ENCODE assay signal across 10 cellular contexts in the genomic region with DNA sequence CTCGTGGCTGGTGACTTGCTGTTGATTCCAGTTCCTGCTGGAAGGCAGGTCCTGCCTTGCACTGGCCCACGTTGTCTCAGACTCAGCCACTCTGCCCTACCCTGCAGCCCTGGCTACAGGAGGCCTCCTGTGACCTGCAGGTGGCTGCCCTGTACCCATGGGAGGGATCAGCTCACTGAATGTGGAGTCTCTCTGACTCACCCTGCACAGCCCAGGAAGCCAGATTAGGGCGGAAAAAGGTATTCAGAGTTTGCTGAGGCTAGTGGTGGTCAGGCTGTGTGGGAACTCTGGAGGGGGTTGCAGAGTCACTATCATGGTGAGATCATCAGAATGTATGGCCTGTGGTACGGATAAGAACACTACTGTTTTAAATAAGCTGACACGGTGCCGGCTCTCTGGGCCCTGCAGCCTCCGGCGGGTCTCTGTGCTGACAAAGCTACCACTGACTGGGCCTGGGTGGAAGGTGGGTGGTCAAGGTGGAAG. TPM values are rescaled to one million over a fixed set of nuclear protein-coding genes. Genes with fewer than 3 reads are reported as not detected.
DNase-seq lines count a peak whose midpoint lies in the region; ATAC-seq and TF ChIP-seq lines count a peak whose summit lies in the region.
"Had no signal": no experiment of that assay in that cellular context is flagged by ENCODE, and none has a peak within 500 bp of the region (broad histone marks: within the 10 kb centered on the region; RNA-seq: fewer than 3 reads in every experiment).

No MANE protein-coding gene starts in this region.

- in situ Hi-C loops in GM13976 (cut with MboI; ENCODE audit: low sequenced_read_pairs, unreplicated experiment) = no loop called here

- no peaks in the 10 kb centered on the region for H3K27me3 Mint-ChIP-seq in Caco-2 (ENCODE audit: insufficient read depth, unreplicated experiment)

- peaks cover 7% of the 10 kb centered on the region for H3K36me3 ChIP-seq in Caco-2 (ENCODE audit: control insufficient read depth, insufficient read depth, low read length)
- no peaks in the 10 kb centered on the region for H3K36me3 ChIP-seq in kidney epithelial cell (ENCODE audit: control insufficient read depth, insufficient read depth, low read length)

- ATAC-seq in HG02571 (IDR thresholded peaks at IDR 0.05; ENCODE audit: unreplicated experiment) (no peak), GM21526 (IDR thresholded peaks at IDR 0.05; ENCODE audit: low FRiP score, unreplicated experiment) (no peak)

- H3K4me3 Mint-ChIP-seq in Caco-2 (ENCODE audit: unreplicated experiment) = no peak overlapping the region
- H3K4me3 Mint-ChIP-seq: IgD-negative memory B cell had no signal

- peak overlapping the region; percentile 32 for H3K27ac Mint-ChIP-seq in Caco-2 (ENCODE audit: unreplicated experiment)
- H3K27ac Mint-ChIP-seq: IgD-negative memory B cell had no signal

- intact Hi-C loops in Caco-2 (cut with micrococcal nuclease; ENCODE audit: unreplicated experiment) = no loop called here

- CTCF ChIA-PET in Caco-2 (lab: Charles Lee) = interaction anchor here (1.2 to 3.0 kb wide), 3 partner anchors 24 to 190 kb away, joined by 3 to 23 read pairs (median 4); partner anchors contain the start of gene PYGB

- peaks cover 34% of the 10 kb centered on the region for H3K36me3 Mint-ChIP-seq in Caco-2 (ENCODE audit: insufficient read depth, unreplicated experiment)

- H3K4me3 ChIP-seq in Caco-2 (ENCODE audit: low read depth, low read length) = no peak overlapping the region
- no peak overlapping the region for H3K4me3 ChIP-seq in kidney epithelial cell (ENCODE audit: low read depth, low read length)
- H3K4me3 ChIP-seq: lung had no signal

- H3K4me1 Mint-ChIP-seq in Caco-2 (ENCODE audit: low read depth, unreplicated experiment) = peaks cover 17% of the 10 kb centered on the region

- POLR2A ChIA-PET in Caco-2 (lab: Charles Lee) = interaction anchor here (0.9 kb wide), 1 partner anchor 24 kb away, joined by 4 read pairs; the partner anchor contains the start of gene PYGB

- no TSS peak for BruUV-seq in Caco-2 (replicated peaks; lab: Mats Ljungman, UMichigan)

- H3K4me1 ChIP-seq in Caco-2 = peaks cover 3% of the 10 kb centered on the region; the same call in 1 of the 2 replicates

- no peaks in the 10 kb centered on the region for H3K9me3 Mint-ChIP-seq in Caco-2 (ENCODE audit: unreplicated experiment)
- H3K9me3 Mint-ChIP-seq: IgD-negative memory B cell had no signal

- H3K27me3 ChIP-seq in Caco-2 (replicated peaks; ENCODE audit: control insufficient read depth, insufficient read depth, low read length) (no peaks in the 10 kb centered on the region), kidney epithelial cell (ENCODE audit: control insufficient read depth, insufficient read depth, low read length) (no peaks in the 10 kb centered on the region)

- TF ChIP-seq CTCF in Caco-2 (IDR thresholded peaks at IDR 0.05; ENCODE audit: insufficient read depth in 1 of 2, low read depth in 1 of 2, low read length in 1 of 2, severe bottlenecking in 1 of 2, unreplicated experiment in 1 of 2) (peak in 1 of 2 experiments; percentile 44), kidney epithelial cell (IDR thresholded peaks at IDR 0.05; ENCODE audit: insufficient read depth, low read length, poor library complexity, severe bottlenecking) (peak; percentile 48), GM13976 (IDR thresholded peaks at IDR 0.05; ENCODE audit: borderline replicate concordance, control extremely low read depth, extremely low read depth, insufficient read depth, missing control alignments) (no peak)

- DNase-seq in Caco-2 (peak in 1 of 2 experiments; percentile 46), HuH-7.5 (ENCODE audit: low spot score) (peak; percentile 92), kidney epithelial cell (ENCODE audit: low read depth) (peak; percentile 93), GM13976 (ENCODE audit: low spot score) (no peak), hippocampal formation (lab: John Stamatoyannopoulos, UW) (no peak)
- DNase-seq in activated T-helper 9 cell treated with anti-CD3 and anti-CD28 coated beads, Interleukin-2, amount 50 U/mL, for 16 hours (ENCODE audit: low read depth) = peak; percentile 19

- H3K9me3 ChIP-seq in Caco-2 = no peaks in the 10 kb centered on the region

RNA-seq across cellular contexts. Expression of gene PYGB, which starts 24.7 kb away (rescaled TPM):
- total RNA-seq in Caco-2 (2022) = 67.9 and 78.9 TPM in 2 replicates
- total RNA-seq in kidney epithelial cell = 167 and 193 TPM in 2 replicates

RNA-seq across cellular contexts. Expression of gene ENTPD6, which starts 27.7 kb away (rescaled TPM):
- total RNA-seq in Caco-2 (2022) (86.6 and 89.4 TPM in 2 replicates), kidney epithelial cell (79.5 and 80.1 TPM in 2 replicates)

Comparison
In these comparisons a context has a peak if more than half of its experiments do, and no peak if none do; other contexts are left out.
1. DNase-seq: peak in HuH-7.5 (single experiment), activated T-helper 9 cell treated with anti-CD3 and anti-CD28 coated beads, Interleukin-2, amount 50 U/mL, for 16 hours (single experiment) and kidney epithelial cell (single experiment); none in GM13976 (single experiment) and hippocampal formation (0 of 2).